Comparison of ENCODE assay signal across 8 cellular contexts in genomic region chr2:233053928-233054774, GRCh38. TPM values are rescaled to one million over a fixed set of nuclear protein-coding genes. Genes with fewer than 3 reads are reported as not detected.
DNase-seq lines count a peak whose midpoint lies in the region; ATAC-seq, FAIRE-seq and TF ChIP-seq lines count a peak whose summit lies in the region.

No MANE protein-coding gene starts in this region.

- H3K27me3 ChIP-seq in endodermal cell (ENCODE audit: control insufficient read depth, insufficient read depth, low read length, poor library complexity, severe bottlenecking) = peaks cover 18% of the 10 kb centered on the region

- H3K27ac Mint-ChIP-seq in activated CD8-positive, alpha-beta T cell treated with anti-CD3 and anti-CD28 coated beads for 36 hours = no peak overlapping the region
- H3K27ac Mint-ChIP-seq in endodermal cell = no peak overlapping the region
- H3K27ac Mint-ChIP-seq in naive thymus-derived CD8-positive, alpha-beta T cell = peak overlapping the region in 4 of 10 donors; percentile 30 to 77 (median 50)

- 30 to 33% methylated on average over 14 to 22 of the region's 22 CpGs for WGBS in endodermal cell (ENCODE audit: insufficient coverage in 1 of 2, insufficient read length in 1 of 2), 2 experiments

- TF ChIP-seq CTCF in activated CD8-positive, alpha-beta T cell treated with anti-CD3 and anti-CD28 coated beads for 36 hours (IDR thresholded peaks at IDR 0.05) = peak; percentile 96
- peak; percentile 99 for TF ChIP-seq CTCF in endodermal cell (conservative IDR thresholded peaks at IDR 0.05)

- no peaks in the 10 kb centered on the region for H3K4me1 ChIP-seq in endodermal cell (ENCODE audit: control insufficient read depth, insufficient read depth, low read length)

- CTCF ChIA-PET in activated CD8-positive, alpha-beta T cell treated with anti-CD3 and anti-CD28 coated beads for 36 hours (lab: Charles Lee) = interaction anchor here (0.6 to 4.8 kb wide), 84 partner anchors 9 to 383 kb away, joined by 3 to 38 read pairs (median 4); partner anchors contain the start of genes ATG16L1 and NEU2

- peaks cover 7% of the 10 kb centered on the region for H3K4me1 Mint-ChIP-seq in activated CD8-positive, alpha-beta T cell treated with anti-CD3 and anti-CD28 coated beads for 36 hours (ENCODE audit: low read depth)
- H3K4me1 Mint-ChIP-seq in endodermal cell = peaks cover 22% of the 10 kb centered on the region
- H3K4me1 Mint-ChIP-seq in naive thymus-derived CD8-positive, alpha-beta T cell = peaks cover 20 to 23% (median 21%) of the 10 kb centered on the region in 4 donors

- DNase-seq in AG08396 (ENCODE audit: low spot score) (peak; percentile 85), GM18507 (ENCODE audit: extremely low spot score, insufficient read length, low read depth) (peak; percentile 76), NCI-H510A (lab: John Stamatoyannopoulos, UW) (peak; percentile 12), endodermal cell (peak; percentile 93), NCI-H128 (lab: John Stamatoyannopoulos, UW; ENCODE audit: unreplicated experiment) (no peak)
- DNase-seq in activated CD8-positive, alpha-beta T cell treated with anti-CD3 and anti-CD28 coated beads for 36 hours = peak; percentile 83
- peak; percentile 40 to 78 (median 63) for DNase-seq in naive thymus-derived CD8-positive, alpha-beta T cell
- DNase-seq in stimulated activated naive CD4-positive, alpha-beta T cell treated with Interleukin-2 at 50 U/mL for 16 hours (lab: John Stamatoyannopoulos, UW) = peak; percentile 62

- peak; percentile 85 for ATAC-seq in activated CD8-positive, alpha-beta T cell treated with anti-CD3 and anti-CD28 coated beads for 36 hours
- peak; percentile 69 to 94 for ATAC-seq in naive thymus-derived CD8-positive, alpha-beta T cell

- H3K9me3 ChIP-seq in endodermal cell (ENCODE audit: control insufficient read depth, low read length) = no peaks in the 10 kb centered on the region

- no peak overlapping the region for H3K4me3 ChIP-seq in endodermal cell (ENCODE audit: low read length)

- intact Hi-C loops in activated CD8-positive, alpha-beta T cell treated with anti-CD3 and anti-CD28 coated beads for 36 hours (cut with micrococcal nuclease) = loop anchor here (10.0 kb wide), 1 partner anchor 199 kb away; no protein-coding TSS in a partner anchor

- H3K9ac ChIP-seq in endodermal cell (ENCODE audit: extremely low read depth, low read length, poor library complexity, severe bottlenecking) = no peak overlapping the region

- no peak overlapping the region for H3K4me3 Mint-ChIP-seq in activated CD8-positive, alpha-beta T cell treated with anti-CD3 and anti-CD28 coated beads for 36 hours
- H3K4me3 Mint-ChIP-seq in endodermal cell = no peak overlapping the region
- H3K4me3 Mint-ChIP-seq in naive thymus-derived CD8-positive, alpha-beta T cell = peak overlapping the region in 1 of 10 donors; percentile 30

- peaks cover 3% of the 10 kb centered on the region for H3K27me3 Mint-ChIP-seq in activated CD8-positive, alpha-beta T cell treated with anti-CD3 and anti-CD28 coated beads for 36 hours
- H3K27me3 Mint-ChIP-seq in endodermal cell (ENCODE audit: insufficient read depth) = peaks cover 39% of the 10 kb centered on the region
- no peaks in the 10 kb centered on the region for H3K27me3 Mint-ChIP-seq in naive thymus-derived CD8-positive, alpha-beta T cell

- no peaks in the 10 kb centered on the region for H3K36me3 ChIP-seq in endodermal cell (ENCODE audit: control insufficient read depth, insufficient read depth, low read length)

- no peaks in the 10 kb centered on the region for H3K36me3 Mint-ChIP-seq in activated CD8-positive, alpha-beta T cell treated with anti-CD3 and anti-CD28 coated beads for 36 hours (ENCODE audit: low read depth)
- no peaks in the 10 kb centered on the region for H3K36me3 Mint-ChIP-seq in endodermal cell (ENCODE audit: low read depth)
- peaks cover 0 to 2% (median 0%) of the 10 kb centered on the region in 3 donors for H3K36me3 Mint-ChIP-seq in naive thymus-derived CD8-positive, alpha-beta T cell

- POLR2A ChIA-PET in activated CD8-positive, alpha-beta T cell treated with anti-CD3 and anti-CD28 coated beads for 36 hours (lab: Charles Lee) = interaction anchor here (1.3 to 1.6 kb wide), 3 partner anchors 22 to 217 kb away, joined by 3 to 6 read pairs (median 5); no protein-coding TSS in a partner anchor
- POLR2A ChIA-PET in naive thymus-derived CD8-positive, alpha-beta T cell (lab: Charles Lee) = interaction anchor here (1.6 kb wide), 1 partner anchor 22 kb away, joined by 5 read pairs; no protein-coding TSS in a partner anchor

- peak; percentile 89 for FAIRE-seq in GM18507 (lab: Jason Lieb, UNC)

- H3K9me3 Mint-ChIP-seq in activated CD8-positive, alpha-beta T cell treated with anti-CD3 and anti-CD28 coated beads for 36 hours = no peaks in the 10 kb centered on the region
- no peaks in the 10 kb centered on the region for H3K9me3 Mint-ChIP-seq in endodermal cell
- no peaks in the 10 kb centered on the region for H3K9me3 Mint-ChIP-seq in naive thymus-derived CD8-positive, alpha-beta T cell

- no peak overlapping the region for H3K27ac ChIP-seq in endodermal cell (ENCODE audit: low read depth, low read length)

RNA-seq across cellular contexts. Expression of gene INPP5D, which starts 6.0 kb away (rescaled TPM):
- 10 to 100 TPM; 38.6 to 40.2 TPM for total RNA-seq in activated CD8-positive, alpha-beta T cell treated with anti-CD3 and anti-CD28 coated beads for 36 hours
- total RNA-seq in endodermal cell = 1 to 10 TPM in 1 of 2 donors, under 1 TPM in 1; 0.66 to 3.0 TPM
- polyA plus RNA-seq in endodermal cell (2013, experiment 1 of 2) = 4.5 TPM
- polyA plus RNA-seq in endodermal cell (2013, experiment 2 of 2) = 3.7 TPM
- 100 to 1,000 TPM; 123 to 124 TPM for total RNA-seq in naive thymus-derived CD8-positive, alpha-beta T cell
- 10 to 100 TPM; 36.4 to 88.3 (median 44.7) TPM for polyA plus RNA-seq in naive thymus-derived CD8-positive, alpha-beta T cell

RNA-seq across cellular contexts. Expression of gene NEU2, which starts 21.7 kb away (rescaled TPM):
- not detected for total RNA-seq in activated CD8-positive, alpha-beta T cell treated with anti-CD3 and anti-CD28 coated beads for 36 hours
- total RNA-seq in endodermal cell = not detected
- polyA plus RNA-seq in endodermal cell (2013, experiment 1 of 2) = not detected
- polyA plus RNA-seq in endodermal cell (2013, experiment 2 of 2) = not detected
- not detected for total RNA-seq in naive thymus-derived CD8-positive, alpha-beta T cell
- not detected for polyA plus RNA-seq in naive thymus-derived CD8-positive, alpha-beta T cell

RNA-seq across cellular contexts. Expression of gene NGEF, which starts 41.1 kb away (rescaled TPM):
- total RNA-seq in activated CD8-positive, alpha-beta T cell treated with anti-CD3 and anti-CD28 coated beads for 36 hours = under 1 TPM in 1 of 2 experiments, not detected in 1; 0.63 TPM
- 1 to 10 TPM; 1.8 to 2.9 TPM for total RNA-seq in endodermal cell
- polyA plus RNA-seq in endodermal cell (2013, experiment 1 of 2) = 2.1 TPM
- 3.7 TPM for polyA plus RNA-seq in endodermal cell (2013, experiment 2 of 2)
- total RNA-seq in naive thymus-derived CD8-positive, alpha-beta T cell = not detected
- not detected for polyA plus RNA-seq in naive thymus-derived CD8-positive, alpha-beta T cell

Comparison
In these comparisons a context has a peak if more than half of its experiments do, and no peak if none do; other contexts are left out.
1. RNA of gene INPP5D, which starts 6.0 kb away (total RNA-seq): 123 to 124 TPM in naive thymus-derived CD8-positive, alpha-beta T cell and 38.6 to 40.2 TPM in activated CD8-positive, alpha-beta T cell treated with anti-CD3 and anti-CD28 coated beads for 36 hours; 0.66 to 3.0 TPM in endodermal cell; every median in the first group is over 4 times any median in the second.